Comparison of ENCODE assay signal across 22 cellular contexts in genomic region chr6:165766457-165766856, GRCh38.
DNase-seq lines count a peak whose midpoint lies in the region; ATAC-seq and TF ChIP-seq lines count a peak whose summit lies in the region.
"Had no signal": no experiment of that assay in that cellular context is flagged by ENCODE, and none has a peak within 500 bp of the region (broad histone marks: within the 10 kb centered on the region; RNA-seq: fewer than 3 reads in every experiment).

No MANE protein-coding gene starts in this region.

- H3K9ac ChIP-seq in smooth muscle cell (ENCODE audit: low read depth), result no peak overlapping the region

- H3K4me3 ChIP-seq in RWPE2 (ENCODE audit: severe bottlenecking) (no peak overlapping the region), smooth muscle cell (no peak overlapping the region)
- H3K4me3 ChIP-seq: gastroesophageal sphincter, sigmoid colon, thyroid gland had no signal

- H3K27ac ChIP-seq in RWPE2 (ENCODE audit: poor library complexity, severe bottlenecking), result peak overlapping the region; percentile 26
- peak overlapping the region; percentile 20 for H3K27ac ChIP-seq in smooth muscle cell (ENCODE audit: low read depth)
- H3K27ac ChIP-seq: gastroesophageal sphincter, neutrophil, sigmoid colon had no signal

- WGBS in smooth muscle cell (ENCODE audit: low lambda C conversion rate), result 18% methylated on average over 4 of the region's 4 CpGs

- H3K79me2 ChIP-seq in smooth muscle cell (ENCODE audit: low read depth), result no peaks in the 10 kb centered on the region

- peak overlapping the region; percentile 47 for H2AFZ ChIP-seq in smooth muscle cell (ENCODE audit: low read depth)

- no peaks in the 10 kb centered on the region for H3K9me3 ChIP-seq in RWPE2 (ENCODE audit: severe bottlenecking)
- H3K9me3 ChIP-seq in smooth muscle cell (replicated peaks; ENCODE audit: low read depth), result no peaks in the 10 kb centered on the region
- H3K9me3 ChIP-seq: neutrophil, thyroid gland had no signal

- TF ChIP-seq CTCF in RWPE2 (IDR thresholded peaks at IDR 0.05; ENCODE audit: poor library complexity, severe bottlenecking), result no peak
- TF ChIP-seq CTCF in smooth muscle cell (IDR thresholded peaks at IDR 0.05; ENCODE audit: borderline replicate concordance, insufficient read depth, poor library complexity, severe bottlenecking), result no peak

- peak; percentile 90 for ATAC-seq in RWPE2 (ENCODE audit: low read depth)
- ATAC-seq: gastroesophageal sphincter had no signal

- H3K27me3 ChIP-seq in RWPE2 (ENCODE audit: insufficient read depth, poor library complexity, severe bottlenecking) (no peaks in the 10 kb centered on the region), smooth muscle cell (ENCODE audit: low read depth) (no peaks in the 10 kb centered on the region)
- H3K27me3 ChIP-seq: gastroesophageal sphincter, neutrophil, sigmoid colon, thyroid gland had no signal

- H3K4me2 ChIP-seq in smooth muscle cell, result peak overlapping the region; percentile 27

- H3K4me1 ChIP-seq in RWPE2 (ENCODE audit: insufficient read depth, poor library complexity, severe bottlenecking), result peaks cover 14% of the 10 kb centered on the region
- no peaks in the 10 kb centered on the region for H3K4me1 ChIP-seq in smooth muscle cell (ENCODE audit: low read depth)
- H3K4me1 ChIP-seq: gastroesophageal sphincter, sigmoid colon had no signal

- H4K20me1 ChIP-seq in smooth muscle cell (ENCODE audit: low read depth), result no peaks in the 10 kb centered on the region

- DNase-seq in M059J (ENCODE audit: low read depth) (peak; percentile 3), RWPE2 (ENCODE audit: low spot score) (no peak), glomerular endothelial cell (ENCODE audit: extremely low read depth, low read depth, low spot score) (peak; percentile 89), smooth muscle cell (lab: John Stamatoyannopoulos, UW; ENCODE audit: unreplicated experiment) (no peak), NCI-H128 (lab: John Stamatoyannopoulos, UW; ENCODE audit: unreplicated experiment) (no peak), superior temporal gyrus (ENCODE audit: extremely low spot score) (no peak)
- DNase-seq in activated CD8-positive, alpha-beta memory T cell treated with anti-CD3 and anti-CD28 coated beads, Interleukin-2, amount 50 U/mL, for 4 hours, result no peak
- DNase-seq: activated CD4-positive, alpha-beta memory T cell treated with anti-CD3 and anti-CD28 coated beads, Interleukin-2, amount 10 ng/mL, durations not matched to agents 7 days and 5 days; activated naive CD8-positive, alpha-beta T cell treated with anti-CD3 and anti-CD28 coated beads, Interleukin-2, amount 10 ng/mL, durations not matched to agents 7 days and 5 days; C1 segment of cervical spinal cord; cerebellar nuclear complex; H7; Karpas-422; midbrain; NCI-H187; NCI-H524 treated with DMSO at 0.1 percent for 48 hours; sigmoid colon; stimulated activated CD4-positive, alpha-beta T cell treated with anti-CD3 and anti-CD28 coated beads, Interleukin-4, amount 100 ng/mL, for 1 hour; stimulated activated CD8-positive, alpha-beta memory T cell treated with anti-CD3 and anti-CD28 coated beads, Interleukin-4, amount 100 ng/mL, for 48 hours; thyroid gland had no signal

- no peaks in the 10 kb centered on the region for H3K36me3 ChIP-seq in RWPE2 (ENCODE audit: low read depth)
- H3K36me3 ChIP-seq in smooth muscle cell (ENCODE audit: low read depth), result no peaks in the 10 kb centered on the region
- H3K36me3 ChIP-seq: gastroesophageal sphincter, neutrophil, sigmoid colon, thyroid gland had no signal

- H3F3A ChIP-seq in smooth muscle cell (ENCODE audit: low read depth), result no peaks in the 10 kb centered on the region

Comparison
In these comparisons a context has a peak if more than half of its experiments do, and no peak if none do; other contexts are left out.
1. DNase-seq: peak in M059J (single experiment) and glomerular endothelial cell (single experiment); none in RWPE2 (single experiment), smooth muscle cell (single experiment), NCI-H128 (single experiment), activated CD8-positive, alpha-beta memory T cell treated with anti-CD3 and anti-CD28 coated beads, Interleukin-2, amount 50 U/mL, for 4 hours (single experiment) and superior temporal gyrus (single experiment).